In the genomic region with DNA sequence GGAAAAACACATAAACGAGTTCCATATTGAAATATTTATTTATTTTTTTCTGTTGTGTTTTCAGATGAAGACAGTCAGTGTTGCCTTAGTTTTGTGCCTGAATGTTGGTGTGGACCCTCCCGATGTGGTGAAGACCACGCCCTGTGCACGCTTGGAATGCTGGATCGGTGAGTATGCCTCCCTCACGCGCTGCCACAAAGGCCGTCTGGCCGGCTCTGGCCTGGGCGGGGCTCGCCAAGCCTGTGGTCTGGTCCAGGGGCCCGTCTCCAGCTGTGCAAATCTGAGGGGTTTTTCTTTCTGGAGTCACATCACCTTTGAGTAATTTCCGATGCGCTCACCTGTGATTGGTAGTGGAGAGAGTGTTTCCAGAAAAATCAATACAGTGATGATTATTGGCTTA, we compare ENCODE assay signal across 26 cellular contexts.
"Had no signal": no experiment of that assay in that cellular context is flagged by ENCODE, and none has a peak within 500 bp of the region (broad histone marks: within the 10 kb centered on the region; RNA-seq: fewer than 3 reads in every experiment).

No MANE protein-coding gene starts in this region.

- H3K9me3 ChIP-seq: spleen, thoracic aorta had no signal

- H3K4me3 Mint-ChIP-seq: activated CD8-positive, alpha-beta T cell treated with anti-CD3 and anti-CD28 coated beads, Interleukin-2, amount 10 ng/mL, durations not matched to agents 7 days and 5 days; activated naive CD8-positive, alpha-beta T cell treated with anti-CD3 and anti-CD28 coated beads, Interleukin-2, amount 50 U/mL, for 24 hours; activated T-helper 1 cell treated with anti-CD3 and anti-CD28 coated beads, Interleukin-12 subunit alpha, Interleukin-12 subunit beta, Interleukin-2, Interleukin-4 antibody, amounts not matched to agents 30 ng/mL and 10 ng/mL and 1 ng/mL, durations not matched to agents 14 hours and 24 hours and 36 hours; brain; dendritic cell treated with granulocyte-macrophage colony-stimulating factor and Interleukin-4, amounts not matched to agents 40 ng/mL and 50 ng/mL, for 4 days; natural killer cell treated with Interleukin-12 subunit alpha and Interleukin-12 subunit beta and Interleukin-15 and Interleukin-18, amount 100 ng/mL, for 72 hours; T-helper 2 cell treated with Interferon-gamma antibody and Interleukin-4, amounts not matched to agents 5 μg/mL and 100 μg/mL, for 36 hours; type B pancreatic cell had no signal

- H3K36me3 Mint-ChIP-seq: natural killer cell treated with Interleukin-12 subunit alpha and Interleukin-12 subunit beta and Interleukin-15 and Interleukin-18, amount 100 ng/mL, for 72 hours had no signal

- H3K9me3 Mint-ChIP-seq: activated naive CD8-positive, alpha-beta T cell treated with anti-CD3 and anti-CD28 coated beads, Interleukin-2, amount 50 U/mL, for 24 hours; activated T-helper 1 cell treated with anti-CD3 and anti-CD28 coated beads, Interleukin-12 subunit alpha, Interleukin-12 subunit beta, Interleukin-2, Interleukin-4 antibody, amounts not matched to agents 30 ng/mL and 10 ng/mL and 1 ng/mL, durations not matched to agents 14 hours and 24 hours and 36 hours; dendritic cell treated with granulocyte-macrophage colony-stimulating factor and Interleukin-4, amounts not matched to agents 40 ng/mL and 50 ng/mL, for 4 days; natural killer cell treated with Interleukin-12 subunit alpha and Interleukin-12 subunit beta and Interleukin-15 and Interleukin-18, amount 100 ng/mL, for 72 hours; T-helper 2 cell treated with Interferon-gamma antibody and Interleukin-4, amounts not matched to agents 5 μg/mL and 100 μg/mL, for 36 hours; type B pancreatic cell had no signal

- H3K27me3 Mint-ChIP-seq: activated naive CD8-positive, alpha-beta T cell treated with anti-CD3 and anti-CD28 coated beads, Interleukin-2, amount 50 U/mL, for 24 hours; brain; dendritic cell treated with granulocyte-macrophage colony-stimulating factor and Interleukin-4, amounts not matched to agents 40 ng/mL and 50 ng/mL, for 4 days; natural killer cell treated with Interleukin-12 subunit alpha and Interleukin-12 subunit beta and Interleukin-15 and Interleukin-18, amount 100 ng/mL, for 72 hours; type B pancreatic cell had no signal

- FAIRE-seq: TTC549 had no signal

- H3K27ac Mint-ChIP-seq: activated naive CD8-positive, alpha-beta T cell treated with anti-CD3 and anti-CD28 coated beads, Interleukin-2, amount 50 U/mL, for 24 hours; activated T-helper 1 cell treated with anti-CD3 and anti-CD28 coated beads, Interleukin-12 subunit alpha, Interleukin-12 subunit beta, Interleukin-2, Interleukin-4 antibody, amounts not matched to agents 30 ng/mL and 10 ng/mL and 1 ng/mL, durations not matched to agents 14 hours and 24 hours and 36 hours; brain; dendritic cell treated with granulocyte-macrophage colony-stimulating factor and Interleukin-4, amounts not matched to agents 40 ng/mL and 50 ng/mL, for 4 days; natural killer cell treated with Interleukin-12 subunit alpha and Interleukin-12 subunit beta and Interleukin-15 and Interleukin-18, amount 100 ng/mL, for 72 hours; progenitor cell of endocrine pancreas; T-helper 2 cell treated with Interferon-gamma antibody and Interleukin-4, amounts not matched to agents 5 μg/mL and 100 μg/mL, for 36 hours; type B pancreatic cell had no signal

- H3K27me3 ChIP-seq: spleen had no signal

- H3K27ac ChIP-seq: spleen, thoracic aorta, WERI-Rb-1 had no signal

- DNase-seq: activated CD4-positive, alpha-beta T cell treated with anti-CD3 and anti-CD28 coated beads, Interleukin-2, amount 50 U/mL, for 1 hour; activated CD4-positive, CD25-positive, alpha-beta regulatory T cell treated with anti-CD3 and anti-CD28 coated beads, Interleukin-2, amount 50 U/mL, for 72 hours; activated CD8-positive, alpha-beta T cell treated with anti-CD3 and anti-CD28 coated beads, Interleukin-2, amount 10 ng/mL, durations not matched to agents 7 days and 5 days; activated gamma-delta T cell; activated naive CD4-positive, alpha-beta T cell treated with anti-CD3 and anti-CD28 coated beads, Interleukin-2, amount 50 U/mL, for 16 hours; activated naive CD8-positive, alpha-beta T cell treated with anti-CD3 and anti-CD28 coated beads, Interleukin-2, amount 50 U/mL, for 24 hours; anterior cingulate cortex; caudate nucleus; effector CD4-positive, alpha-beta T cell; foreskin melanocyte; kidney glomerular epithelial cell; left ventricle myocardium superior; midbrain; spleen; stimulated activated CD4-positive, alpha-beta T cell treated with anti-CD3 and anti-CD28 coated beads, Interleukin-4, amount 100 ng/mL, for 1 hour; stimulated activated naive CD4-positive, alpha-beta T cell; WERI-Rb-1 had no signal

- H3K4me3 ChIP-seq: spleen, thoracic aorta had no signal
